1 cellular context compared by ENCODE assay signal in genomic region chr14:77377502-77377844, GRCh38.
TF ChIP-seq lines count a peak whose summit lies in the region.

No MANE protein-coding gene starts in this region.

TF ChIP-seq in H1, 55 proteins besides CTCF, POLR2A, EP300 and RAD21:
- TF ChIP-seq TBP (IDR thresholded peaks at IDR 0.05; ENCODE audit: low read depth, low read length): no peak
- TF ChIP-seq EGR1 (IDR thresholded peaks at IDR 0.05; ENCODE audit: borderline replicate concordance, low read depth, low read length): no peak
- no peak for TF ChIP-seq POLR2AphosphoS5 (IDR thresholded peaks at IDR 0.05; ENCODE audit: low read depth, low read length)
- TF ChIP-seq HDAC6 (IDR thresholded peaks at IDR 0.05; ENCODE audit: low read depth, low read length): no peak
- TF ChIP-seq MAX (IDR thresholded peaks at IDR 0.05): no peak
- no peak for TF ChIP-seq RXRA (IDR thresholded peaks at IDR 0.05; ENCODE audit: insufficient read depth, low read depth, low read length)
- TF ChIP-seq JUND (IDR thresholded peaks at IDR 0.05; ENCODE audit: low read length): no peak
